25 cellular contexts compared by ENCODE assay signal in genomic region chr9:86054695-86055094, GRCh38.
"Had no signal": no experiment of that assay in that cellular context is flagged by ENCODE, and none has a peak within 500 bp of the region (broad histone marks: within the 10 kb centered on the region; RNA-seq: fewer than 3 reads in every experiment).

No MANE protein-coding gene starts in this region.

- H3K27ac ChIP-seq: coronary artery, esophagus squamous epithelium, lower lobe of right lung, psoas muscle, sigmoid colon, stomach, thyroid gland, vagina had no signal

- ATAC-seq: left colon; left ventricle myocardium superior; lower lobe of right lung; psoas muscle; right cardiac atrium; stimulated activated effector memory CD8-positive, alpha-beta T cell treated with anti-CD3 and anti-CD28 coated beads, Interleukin-12 subunit alpha, Interleukin-12 subunit beta, amount 100 ng/mL, for 72 hours had no signal

- H3K27me3 ChIP-seq: esophagus squamous epithelium, sigmoid colon, stomach, thyroid gland, vagina had no signal

- DNase-seq: dermis blood vessel endothelial cell; effector memory CD4-positive, alpha-beta T cell; esophagus squamous epithelium; foreskin melanocyte; hypothalamus; immature natural killer cell; islet precursor cell; kidney glomerular epithelial cell; left colon; left ventricle myocardium superior; lower lobe of right lung; nucleus accumbens; psoas muscle; right cardiac atrium; sigmoid colon; stimulated activated CD4-positive, alpha-beta T cell treated with anti-CD3 and anti-CD28 coated beads, Interleukin-2, amount 100 ng/mL, for 24 hours; stimulated activated CD4-positive, alpha-beta T cell treated with anti-CD3 and anti-CD28 coated beads, Interleukin-4, amount 100 ng/mL, for 24 hours; stimulated activated naive CD4-positive, alpha-beta T cell treated with Interleukin-2 at 50 U/mL for 16 hours; stomach; thyroid gland; trophoblast cell had no signal

- H3K4me1 ChIP-seq: esophagus squamous epithelium, lower lobe of right lung, psoas muscle, sigmoid colon, stomach, thyroid gland, vagina had no signal

- H3K4me3 Mint-ChIP-seq: nephron; stimulated activated effector memory CD8-positive, alpha-beta T cell treated with anti-CD3 and anti-CD28 coated beads, Interleukin-12 subunit alpha, Interleukin-12 subunit beta, amount 100 ng/mL, for 72 hours had no signal

- H3K27ac Mint-ChIP-seq: nephron; stimulated activated effector memory CD8-positive, alpha-beta T cell treated with anti-CD3 and anti-CD28 coated beads, Interleukin-12 subunit alpha, Interleukin-12 subunit beta, amount 100 ng/mL, for 72 hours had no signal

- H3K9me3 ChIP-seq: esophagus squamous epithelium, lower lobe of right lung, psoas muscle, sigmoid colon, stomach, thyroid gland, vagina had no signal

- H3K36me3 Mint-ChIP-seq: stimulated activated effector memory CD8-positive, alpha-beta T cell treated with anti-CD3 and anti-CD28 coated beads, Interleukin-12 subunit alpha, Interleukin-12 subunit beta, amount 100 ng/mL, for 72 hours had no signal

- H3K9me3 Mint-ChIP-seq: nephron; stimulated activated effector memory CD8-positive, alpha-beta T cell treated with anti-CD3 and anti-CD28 coated beads, Interleukin-12 subunit alpha, Interleukin-12 subunit beta, amount 100 ng/mL, for 72 hours had no signal

- H3K4me3 ChIP-seq: coronary artery, esophagus squamous epithelium, lower lobe of right lung, psoas muscle, sigmoid colon, stomach, thyroid gland, vagina had no signal

- H3K4me1 Mint-ChIP-seq: nephron; stimulated activated effector memory CD8-positive, alpha-beta T cell treated with anti-CD3 and anti-CD28 coated beads, Interleukin-12 subunit alpha, Interleukin-12 subunit beta, amount 100 ng/mL, for 72 hours had no signal

- H3K36me3 ChIP-seq: esophagus squamous epithelium, lower lobe of right lung, sigmoid colon, thyroid gland, vagina had no signal
